Comparison of ENCODE assay signal across 1 cellular context in the genomic region with DNA sequence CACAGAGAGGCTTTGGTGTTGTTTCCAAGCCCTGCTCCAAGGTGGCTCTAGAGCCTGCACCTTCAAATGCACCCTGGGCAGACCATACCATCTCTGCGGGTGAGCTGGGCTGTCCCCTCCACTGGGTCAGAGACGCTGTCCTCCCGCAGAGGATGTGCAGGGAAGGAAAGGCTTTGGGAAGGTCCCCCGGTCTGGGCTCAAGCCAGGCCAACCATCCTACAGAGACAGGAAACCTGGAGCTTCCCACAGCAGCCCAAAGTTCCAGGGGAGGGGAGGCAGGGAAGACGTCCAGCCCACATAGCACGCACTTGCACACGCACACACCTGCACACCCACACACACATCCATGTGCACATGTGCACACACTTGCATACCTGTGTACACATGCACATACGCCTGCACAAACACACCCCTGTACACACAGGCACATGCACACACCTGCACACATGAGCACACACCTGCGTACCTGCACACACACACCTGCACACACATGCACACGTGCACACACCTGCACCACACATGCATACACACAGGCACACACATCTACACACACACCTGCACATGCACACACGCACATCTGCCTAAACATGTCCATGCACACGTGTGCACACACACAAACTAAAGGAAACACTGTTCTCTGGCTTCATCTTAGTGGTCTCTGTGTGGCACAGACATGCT.
TF ChIP-seq lines count a peak whose summit lies in the region.

No MANE protein-coding gene starts in this region.

TF ChIP-seq in HepG2, 621 proteins besides CTCF, POLR2A, EP300 and RAD21 (continued from another document):
- TF ChIP-seq, protein P1, sequence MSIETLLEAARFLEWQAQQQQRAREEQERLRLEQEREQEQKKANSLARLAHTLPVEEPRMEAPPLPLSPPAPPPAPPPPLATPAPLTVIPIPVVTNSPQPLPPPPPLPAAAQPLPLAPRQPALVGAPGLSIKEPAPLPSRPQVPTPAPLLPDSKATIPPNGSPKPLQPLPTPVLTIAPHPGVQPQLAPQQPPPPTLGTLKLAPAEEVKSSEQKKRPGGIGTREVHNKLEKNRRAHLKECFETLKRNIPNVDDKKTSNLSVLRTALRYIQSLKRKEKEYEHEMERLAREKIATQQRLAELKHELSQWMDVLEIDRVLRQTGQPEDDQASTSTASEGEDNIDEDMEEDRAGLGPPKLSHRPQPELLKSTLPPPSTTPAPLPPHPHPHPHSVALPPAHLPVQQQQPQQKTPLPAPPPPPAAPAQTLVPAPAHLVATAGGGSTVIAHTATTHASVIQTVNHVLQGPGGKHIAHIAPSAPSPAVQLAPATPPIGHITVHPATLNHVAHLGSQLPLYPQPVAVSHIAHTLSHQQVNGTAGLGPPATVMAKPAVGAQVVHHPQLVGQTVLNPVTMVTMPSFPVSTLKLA (IDR thresholded peaks at IDR 0.05): peak; percentile 99
